ENCODE assay signal across 9 cellular contexts in genomic region chr3:163951397-163951987, GRCh38.
DNase-seq lines count a peak whose midpoint lies in the region; ATAC-seq, FAIRE-seq and TF ChIP-seq lines count a peak whose summit lies in the region.
"Had no signal": no experiment of that assay in that cellular context is flagged by ENCODE, and none has a peak within 500 bp of the region (broad histone marks: within the 10 kb centered on the region; RNA-seq: fewer than 3 reads in every experiment).

No MANE protein-coding gene starts in this region.

- TF ChIP-seq POLR2A in A549 (IDR thresholded peaks at IDR 0.05; ENCODE audit: low read length): no peak

- TF ChIP-seq RAD21 in A549 (conservative IDR thresholded peaks at IDR 0.05 in 1 of 2, IDR thresholded peaks at IDR 0.05 in 1 of 2): 0 out of 5 replicates have a peak, but pooled peaks have one; percentile 13 to 16

- H3K4me1 ChIP-seq in A549 (no peaks in the 10 kb centered on the region), GM23338 (ENCODE audit: insufficient read depth) (no peaks in the 10 kb centered on the region), hepatocyte (ENCODE audit: insufficient read depth) (no peaks in the 10 kb centered on the region), Karpas-422 (ENCODE audit: low read length) (no peaks in the 10 kb centered on the region)
- H3K4me1 ChIP-seq: SJCRH30 had no signal

- H3K9me3 Mint-ChIP-seq in GM23338: no peaks in the 10 kb centered on the region; the same call in 2 of the 3 replicates
- H3K9me3 Mint-ChIP-seq in stimulated activated naive B cell treated with anti-CD40 and anti-IgM and Interleukin-4, amounts not matched to agents 10 μg/mL and 1 μg/mL and 100 μg/mL, for 72 hours: peaks cover 0 to 7% of the 10 kb centered on the region in 2 donors

- no peaks in the 10 kb centered on the region for H3K9me2 ChIP-seq in GM23338 (ENCODE audit: insufficient read depth)
- H3K9me2 ChIP-seq in hepatocyte (replicated peaks; ENCODE audit: insufficient read depth): no peaks in the 10 kb centered on the region
- H3K9me2 ChIP-seq in Karpas-422 (replicated peaks; ENCODE audit: insufficient read depth, low read length): no peaks in the 10 kb centered on the region

- H3K4me3 ChIP-seq in A549 (no peak overlapping the region), GM23338 (no peak overlapping the region), hepatocyte (no peak overlapping the region), Karpas-422 (ENCODE audit: low read length) (no peak overlapping the region)
- H3K4me3 ChIP-seq: SJCRH30 had no signal

- no peaks in the 10 kb centered on the region for H3K36me3 ChIP-seq in GM23338 (ENCODE audit: insufficient read depth)
- H3K36me3 ChIP-seq in hepatocyte (replicated peaks; ENCODE audit: insufficient read depth, low read depth): no peaks in the 10 kb centered on the region
- H3K36me3 ChIP-seq in Karpas-422 (ENCODE audit: insufficient read depth, low read length): no peaks in the 10 kb centered on the region
- H3K36me3 ChIP-seq: SJCRH30 had no signal

- TF ChIP-seq EP300 in A549 (IDR thresholded peaks at IDR 0.05): no peak

- H3K36me3 Mint-ChIP-seq in GM23338 (ENCODE audit: low read depth): no peaks in the 10 kb centered on the region
- no peaks in the 10 kb centered on the region for H3K36me3 Mint-ChIP-seq in stimulated activated naive B cell treated with anti-CD40 and anti-IgM and Interleukin-4, amounts not matched to agents 10 μg/mL and 1 μg/mL and 100 μg/mL, for 72 hours

- H3K27ac ChIP-seq in A549 (no peak overlapping the region), GM23338 (ENCODE audit: low read depth) (no peak overlapping the region), hepatocyte (no peak overlapping the region), Karpas-422 (ENCODE audit: low read length) (no peak overlapping the region)
- H3K27ac ChIP-seq: SJCRH30 had no signal

- H3K27me3 Mint-ChIP-seq in GM23338 (ENCODE audit: insufficient read depth, low read depth, poor library complexity): no peaks in the 10 kb centered on the region
- H3K27me3 Mint-ChIP-seq in stimulated activated naive B cell treated with anti-CD40 and anti-IgM and Interleukin-4, amounts not matched to agents 10 μg/mL and 1 μg/mL and 100 μg/mL, for 72 hours: no peaks in the 10 kb centered on the region

- H2AFZ ChIP-seq in GM23338: no peak overlapping the region
- H2AFZ ChIP-seq in hepatocyte: no peak overlapping the region
- H2AFZ ChIP-seq in Karpas-422 (ENCODE audit: low read length): no peak overlapping the region

- FAIRE-seq in A549 (lab: Jason Lieb, UNC) (no peak), RCC 7860 (lab: Jason Lieb, UNC) (peak; percentile 63)

- H3K4me2 ChIP-seq in A549 (no peak overlapping the region), GM23338 (no peak overlapping the region), hepatocyte (no peak overlapping the region), Karpas-422 (ENCODE audit: low read depth, low read length, poor library complexity, severe bottlenecking) (no peak overlapping the region)

- TF ChIP-seq CTCF in A549 (IDR thresholded peaks at IDR 0.05) (no peak), GM23338 (conservative IDR thresholded peaks at IDR 0.05; ENCODE audit: low read depth in 2 of 2) (peak; percentile 57 to 63), hepatocyte (IDR thresholded peaks at IDR 0.05; ENCODE audit: poor library complexity) (peak; percentile 63)

- no peak overlapping the region for H3K4me3 Mint-ChIP-seq in GM23338
- H3K4me3 Mint-ChIP-seq in stimulated activated naive B cell treated with anti-CD40 and anti-IgM and Interleukin-4, amounts not matched to agents 10 μg/mL and 1 μg/mL and 100 μg/mL, for 72 hours: no peak overlapping the region

- POLR2A ChIA-PET in A549 (lab: Yijun Ruan, JAX): no interaction called here

- H3K9me3 ChIP-seq in A549: no peaks in the 10 kb centered on the region; the same call in 2 of the 3 replicates
- H3K9me3 ChIP-seq in hepatocyte (ENCODE audit: low read depth): no peaks in the 10 kb centered on the region
- peaks cover 7% of the 10 kb centered on the region for H3K9me3 ChIP-seq in Karpas-422 (ENCODE audit: low read length)
- H3K9me3 ChIP-seq: SJCRH30 had no signal

- H3F3A ChIP-seq in GM23338 (replicated peaks; ENCODE audit: low read depth): no peaks in the 10 kb centered on the region

- ATAC-seq in A549 (no peak), GM23338 (no peak)
- no peak for ATAC-seq in stimulated activated naive B cell treated with anti-CD40 and anti-IgM and Interleukin-4, amounts not matched to agents 10 μg/mL and 1 μg/mL and 100 μg/mL, for 72 hours (replicated peaks)

- CTCF ChIA-PET in A549 (lab: Yijun Ruan, JAX): interaction anchor here (0.7 to 0.9 kb wide), 2 partner anchors 12 to 894 kb away, joined by 3 read pairs; no protein-coding TSS in a partner anchor

- 1% methylated on average over 2 of the region's 2 CpGs for WGBS in A549 (ENCODE audit: missing lambda C conversion rate)
- 31% methylated on average over 2 of the region's 2 CpGs for WGBS in hepatocyte (ENCODE audit: low lambda C conversion rate, missing lambda C conversion rate)

- H3K4me1 Mint-ChIP-seq in GM23338: peaks cover 5% of the 10 kb centered on the region; the same call in 2 of the 3 replicates
- no peaks in the 10 kb centered on the region for H3K4me1 Mint-ChIP-seq in stimulated activated naive B cell treated with anti-CD40 and anti-IgM and Interleukin-4, amounts not matched to agents 10 μg/mL and 1 μg/mL and 100 μg/mL, for 72 hours

- no peak overlapping the region for H3K27ac Mint-ChIP-seq in GM23338
- H3K27ac Mint-ChIP-seq in stimulated activated naive B cell treated with anti-CD40 and anti-IgM and Interleukin-4, amounts not matched to agents 10 μg/mL and 1 μg/mL and 100 μg/mL, for 72 hours: no peak overlapping the region

- H4K20me1 ChIP-seq in GM23338 (replicated peaks; ENCODE audit: insufficient read depth) (no peaks in the 10 kb centered on the region), hepatocyte (ENCODE audit: insufficient read depth, poor library complexity, severe bottlenecking) (no peaks in the 10 kb centered on the region), Karpas-422 (ENCODE audit: insufficient read depth, low read depth, low read length) (no peaks in the 10 kb centered on the region)

- no peaks in the 10 kb centered on the region for H3K79me2 ChIP-seq in GM23338 (replicated peaks; ENCODE audit: insufficient read depth)
- H3K79me2 ChIP-seq in hepatocyte: no peaks in the 10 kb centered on the region
- H3K79me2 ChIP-seq in Karpas-422 (ENCODE audit: low read length): no peaks in the 10 kb centered on the region

- no peak overlapping the region for H3K9ac ChIP-seq in Karpas-422 (ENCODE audit: low read length)

- DNase-seq in A549 (ENCODE audit: low read depth in 1 of 2, low spot score in 1 of 2) (no peak), GM23338 (ENCODE audit: low spot score) (peak; percentile 44), RCC 7860 (ENCODE audit: low spot score) (no peak), hepatocyte (ENCODE audit: low spot score) (peak; percentile 13), NCI-H2196 (lab: John Stamatoyannopoulos, UW; ENCODE audit: unreplicated experiment) (no peak), Karpas-422 (no peak), T-helper 9 cell (no peak)
- DNase-seq in stimulated activated naive B cell treated with anti-CD40 and anti-IgM and Interleukin-4, amounts not matched to agents 10 μg/mL and 1 μg/mL and 100 μg/mL, for 72 hours: no peak

- H3K27me3 ChIP-seq in GM23338 (ENCODE audit: insufficient read depth) (no peaks in the 10 kb centered on the region), hepatocyte (no peaks in the 10 kb centered on the region), Karpas-422 (ENCODE audit: low read length) (no peaks in the 10 kb centered on the region)
- H3K27me3 ChIP-seq: SJCRH30 had no signal

TF ChIP-seq in A549, 52 proteins besides CTCF, POLR2A, EP300 and RAD21:
- TF ChIP-seq MAZ (IDR thresholded peaks at IDR 0.05; ENCODE audit: borderline replicate concordance, low read depth, low read length): no peak
- no peak for TF ChIP-seq ATOH8 (CRISPR knock-in tag; IDR thresholded peaks at IDR 0.05; ENCODE audit: low read depth)
- no peak for TF ChIP-seq HEYL (CRISPR knock-in tag; IDR thresholded peaks at IDR 0.05)
- TF ChIP-seq FOXS1 (CRISPR knock-in tag; IDR thresholded peaks at IDR 0.05): no peak
- TF ChIP-seq ZC3H11A (IDR thresholded peaks at IDR 0.05): no peak
- no peak for TF ChIP-seq HOXA7 (CRISPR knock-in tag; IDR thresholded peaks at IDR 0.05)
- no peak for TF ChIP-seq CHD2 (IDR thresholded peaks at IDR 0.05; ENCODE audit: low read length, partially characterized antibody)
- no peak for TF ChIP-seq HOXB5 (CRISPR knock-in tag; IDR thresholded peaks at IDR 0.05)
- TF ChIP-seq CBX2 (IDR thresholded peaks at IDR 0.05; ENCODE audit: borderline replicate concordance, low read depth): no peak
TF ChIP-seq in A549: peak in this region for 0.

TF ChIP-seq in GM23338, 12 proteins besides CTCF, POLR2A, EP300 and RAD21 (continues in another document):
- TF ChIP-seq ZNF114 (CRISPR knock-in tag; IDR thresholded peaks at IDR 0.05): no peak
- TF ChIP-seq EZH2 (IDR thresholded peaks at IDR 0.05; ENCODE audit: low read depth, unreplicated experiment): no peak
- no peak for TF ChIP-seq ETS1 (IDR thresholded peaks at IDR 0.05)

Comparison
In these comparisons a context has a peak if more than half of its experiments do, and no peak if none do; other contexts are left out.
1. DNase-seq: peak in GM23338 (single experiment) and hepatocyte (single experiment); none in A549 (0 of 2), RCC 7860 (single experiment), stimulated activated naive B cell treated with anti-CD40 and anti-IgM and Interleukin-4, amounts not matched to agents 10 μg/mL and 1 μg/mL and 100 μg/mL, for 72 hours (single experiment), NCI-H2196 (single experiment), Karpas-422 (single experiment) and T-helper 9 cell (single experiment).